Comparison of ENCODE assay signal across 8 cellular contexts in genomic region chr16:88451586-88452484, GRCh38. TPM values are rescaled to one million over a fixed set of nuclear protein-coding genes. Genes with fewer than 3 reads are reported as not detected.
DNase-seq lines count a peak whose midpoint lies in the region; ATAC-seq and TF ChIP-seq lines count a peak whose summit lies in the region.

No MANE protein-coding gene starts in this region.

- no peak for ATAC-seq in activated naive CD8-positive, alpha-beta T cell treated with anti-CD3 and anti-CD28 coated beads, Interleukin-2, amount 50 U/mL, for 24 hours
- no peak for ATAC-seq in naive thymus-derived CD8-positive, alpha-beta T cell
- no peak for ATAC-seq in HG03045 (IDR thresholded peaks at IDR 0.05; ENCODE audit: unreplicated experiment)

- H3K9me3 Mint-ChIP-seq in activated naive CD8-positive, alpha-beta T cell treated with anti-CD3 and anti-CD28 coated beads, Interleukin-2, amount 50 U/mL, for 24 hours, result no peaks in the 10 kb centered on the region
- H3K9me3 Mint-ChIP-seq in naive thymus-derived CD8-positive, alpha-beta T cell, result no peaks in the 10 kb centered on the region

- no peaks in the 10 kb centered on the region for H3K36me3 ChIP-seq in HUES48 (ENCODE audit: control insufficient read depth, insufficient read depth, low read length)

- peak overlapping the region; percentile 86 for H3K27ac Mint-ChIP-seq in activated naive CD8-positive, alpha-beta T cell treated with anti-CD3 and anti-CD28 coated beads, Interleukin-2, amount 50 U/mL, for 24 hours
- peak overlapping the region in 9 of 10 donors; percentile 13 to 94 (median 92) for H3K27ac Mint-ChIP-seq in naive thymus-derived CD8-positive, alpha-beta T cell

- H3K27ac ChIP-seq in HUES48 (ENCODE audit: low read depth, low read length), result no peak overlapping the region

- H3K4me1 ChIP-seq in HUES48 (ENCODE audit: control insufficient read depth, insufficient read depth, low read length), result peaks cover 12% of the 10 kb centered on the region

- TF ChIP-seq CTCF in AG09309 (IDR thresholded peaks at IDR 0.05; ENCODE audit: control insufficient read depth, insufficient read depth, low read depth, low read length, missing control alignments), result no peak

- H3K9ac ChIP-seq in HUES48 (ENCODE audit: low read depth, low read length), result no peak overlapping the region

- no peaks in the 10 kb centered on the region for H3K27me3 Mint-ChIP-seq in activated naive CD8-positive, alpha-beta T cell treated with anti-CD3 and anti-CD28 coated beads, Interleukin-2, amount 50 U/mL, for 24 hours
- no peaks in the 10 kb centered on the region for H3K27me3 Mint-ChIP-seq in naive thymus-derived CD8-positive, alpha-beta T cell

- peaks cover 55% of the 10 kb centered on the region for H3K27me3 ChIP-seq in HUES48 (ENCODE audit: control insufficient read depth, insufficient read depth, low read length)

- H3K9me3 ChIP-seq in HUES48 (ENCODE audit: control insufficient read depth, insufficient read depth, low read length), result no peaks in the 10 kb centered on the region

- POLR2A ChIA-PET in naive thymus-derived CD8-positive, alpha-beta T cell (lab: Charles Lee), result interaction anchor here (1.0 to 1.6 kb wide), 6 partner anchors 19 to 795 kb away, joined by 3 to 9 read pairs (median 4); partner anchors contain the start of genes BANP and ZC3H18

- DNase-seq in AG09309 (ENCODE audit: low read depth) (no peak), inferior parietal cortex (ENCODE audit: extremely low spot score) (no peak), DMS53 (lab: John Stamatoyannopoulos, UW) (no peak), GM19240 (ENCODE audit: insufficient read length, low spot score) (no peak)
- peak; percentile 42 for DNase-seq in activated naive CD8-positive, alpha-beta T cell treated with anti-CD3 and anti-CD28 coated beads, Interleukin-2, amount 50 U/mL, for 24 hours
- DNase-seq in naive thymus-derived CD8-positive, alpha-beta T cell, result peak in 1 of 10 donors; percentile 29

- H3K4me1 Mint-ChIP-seq in activated naive CD8-positive, alpha-beta T cell treated with anti-CD3 and anti-CD28 coated beads, Interleukin-2, amount 50 U/mL, for 24 hours, result peaks cover 22% of the 10 kb centered on the region
- peaks cover 17 to 47% (median 28%) of the 10 kb centered on the region in 4 donors for H3K4me1 Mint-ChIP-seq in naive thymus-derived CD8-positive, alpha-beta T cell

- no peaks in the 10 kb centered on the region for H3K36me3 Mint-ChIP-seq in activated naive CD8-positive, alpha-beta T cell treated with anti-CD3 and anti-CD28 coated beads, Interleukin-2, amount 50 U/mL, for 24 hours (ENCODE audit: low read depth)
- no peaks in the 10 kb centered on the region for H3K36me3 Mint-ChIP-seq in naive thymus-derived CD8-positive, alpha-beta T cell

- H3K4me3 ChIP-seq in AG09309 (ENCODE audit: control insufficient read depth, low read depth, low read length) (peak overlapping the region; percentile 66), HUES48 (ENCODE audit: low read depth, low read length) (peak overlapping the region; percentile 77)

- peak overlapping the region; percentile 76 for H3K4me3 Mint-ChIP-seq in activated naive CD8-positive, alpha-beta T cell treated with anti-CD3 and anti-CD28 coated beads, Interleukin-2, amount 50 U/mL, for 24 hours
- peak overlapping the region; percentile 76 to 93 (median 87) for H3K4me3 Mint-ChIP-seq in naive thymus-derived CD8-positive, alpha-beta T cell

RNA-seq across cellular contexts. Expression of gene ZFPM1, which starts 1.2 kb away (rescaled TPM):
- 10 to 100 TPM; 10.6 to 10.8 TPM for total RNA-seq in naive thymus-derived CD8-positive, alpha-beta T cell
- under 1 TPM; 0.23 to 0.36 (median 0.28) TPM for polyA plus RNA-seq in naive thymus-derived CD8-positive, alpha-beta T cell
